Comparison of ENCODE assay signal across 1 cellular context in the genomic region with DNA sequence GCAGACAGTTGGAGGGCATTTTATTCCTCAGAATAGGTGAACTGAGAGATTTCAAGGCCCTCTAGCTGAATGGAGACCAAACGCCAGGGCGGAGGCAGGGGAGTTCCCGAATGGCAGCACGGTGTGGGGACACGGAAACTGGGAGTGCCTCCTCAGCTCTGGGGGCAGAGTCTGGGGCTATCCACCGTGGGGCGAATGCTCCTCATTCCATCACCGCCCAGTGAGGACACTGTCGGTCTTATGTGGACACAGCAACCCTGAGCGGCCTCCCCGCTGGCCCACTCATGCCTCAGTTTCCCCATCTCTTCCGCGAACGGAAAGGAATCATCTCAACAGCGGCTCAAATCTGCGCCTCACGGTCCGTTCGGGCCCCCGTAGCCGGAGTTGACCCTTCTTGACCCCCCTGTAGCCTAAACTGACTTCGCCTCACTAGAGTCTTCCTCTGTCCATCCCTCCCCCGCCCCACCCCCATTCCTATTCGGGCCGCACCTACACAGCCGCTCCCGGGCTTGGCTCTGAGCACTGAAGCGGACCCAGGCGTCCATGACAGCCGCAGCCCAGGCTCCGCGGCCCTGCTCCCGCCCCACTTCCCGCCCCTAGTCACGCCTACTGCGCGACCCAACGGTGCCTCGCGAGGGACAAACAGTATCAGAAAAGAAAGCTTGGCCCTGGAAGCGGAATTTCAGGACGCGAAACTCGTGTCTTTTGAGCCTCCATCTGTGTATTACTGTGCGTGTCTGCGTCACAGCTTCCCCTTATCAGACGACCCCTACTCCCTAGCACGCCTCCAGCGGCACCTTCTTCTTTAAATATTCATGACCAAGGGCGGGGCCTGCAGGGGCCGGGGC.
TF ChIP-seq lines count a peak whose summit lies in the region.

Gene PEX11B (minus strand): TSS at position 574 of the 848 bp plus-strand sequence. CDS start 29 bp downstream, at position 545.

TF ChIP-seq in HepG2, 621 proteins besides CTCF, POLR2A, EP300 and RAD21 (continued from another document and continues in another):
- peak; percentile 78 for TF ChIP-seq KDM2A (CRISPR knock-in tag; IDR thresholded peaks at IDR 0.05; ENCODE audit: borderline replicate concordance, low read depth)
- TF ChIP-seq PCBP1 (IDR thresholded peaks at IDR 0.05; ENCODE audit: borderline replicate concordance, low read depth, low read length) = no peak
- TF ChIP-seq ZNF253 (CRISPR knock-in tag; IDR thresholded peaks at IDR 0.05; ENCODE audit: borderline replicate concordance) = no peak
- TF ChIP-seq MEF2D (CRISPR knock-in tag; IDR thresholded peaks at IDR 0.05) = peak; percentile 30; the same call in 1 of the 2 replicates
- TF ChIP-seq ZNF670 (CRISPR knock-in tag; IDR thresholded peaks at IDR 0.05; ENCODE audit: borderline replicate concordance) = peak; percentile 54; the same call in 1 of the 2 replicates
- TF ChIP-seq SP1 (IDR thresholded peaks at IDR 0.05) = no peak
- peak; percentile 84 for TF ChIP-seq SP1 (CRISPR knock-in tag; IDR thresholded peaks at IDR 0.05)
- TF ChIP-seq ZNF883 (CRISPR knock-in tag; IDR thresholded peaks at IDR 0.05; ENCODE audit: not compliant biosample characterization) = peak; percentile 47
- 0 out of 2 replicates have a peak, but pooled peaks have one; percentile 13 for TF ChIP-seq TEF (CRISPR knock-in tag; IDR thresholded peaks at IDR 0.05)
- TF ChIP-seq ZNF776 (CRISPR knock-in tag; IDR thresholded peaks at IDR 0.05) = peak; percentile 29; the same call in 1 of the 2 replicates
- TF ChIP-seq GATAD2A (CRISPR knock-in tag; IDR thresholded peaks at IDR 0.05) = peak; percentile 37; the same call in 1 of the 2 replicates
- peak; percentile 66; the same call in 1 of the 2 replicates for TF ChIP-seq ATF7-NPFF (CRISPR knock-in tag; IDR thresholded peaks at IDR 0.05; ENCODE audit: low read depth)
- peak; percentile 41; the same call in 1 of the 2 replicates for TF ChIP-seq KDM5B (CRISPR knock-in tag; IDR thresholded peaks at IDR 0.05; ENCODE audit: borderline replicate concordance)
- no peak for TF ChIP-seq XBP1 (CRISPR knock-in tag; IDR thresholded peaks at IDR 0.05)
- 0 out of 2 replicates have a peak, but pooled peaks have one; percentile 70 for TF ChIP-seq ZNF34 (CRISPR knock-in tag; IDR thresholded peaks at IDR 0.05; ENCODE audit: borderline replicate concordance)
- TF ChIP-seq RCOR2 (CRISPR knock-in tag; IDR thresholded peaks at IDR 0.05) = 0 out of 2 replicates have a peak, but pooled peaks have one; percentile 15
- TF ChIP-seq CHD4 (IDR thresholded peaks at IDR 0.05; ENCODE audit: borderline replicate concordance, low read length) = no peak
- TF ChIP-seq ZNF572 (CRISPR knock-in tag; IDR thresholded peaks at IDR 0.05) = no peak
- TF ChIP-seq, protein P1, sequence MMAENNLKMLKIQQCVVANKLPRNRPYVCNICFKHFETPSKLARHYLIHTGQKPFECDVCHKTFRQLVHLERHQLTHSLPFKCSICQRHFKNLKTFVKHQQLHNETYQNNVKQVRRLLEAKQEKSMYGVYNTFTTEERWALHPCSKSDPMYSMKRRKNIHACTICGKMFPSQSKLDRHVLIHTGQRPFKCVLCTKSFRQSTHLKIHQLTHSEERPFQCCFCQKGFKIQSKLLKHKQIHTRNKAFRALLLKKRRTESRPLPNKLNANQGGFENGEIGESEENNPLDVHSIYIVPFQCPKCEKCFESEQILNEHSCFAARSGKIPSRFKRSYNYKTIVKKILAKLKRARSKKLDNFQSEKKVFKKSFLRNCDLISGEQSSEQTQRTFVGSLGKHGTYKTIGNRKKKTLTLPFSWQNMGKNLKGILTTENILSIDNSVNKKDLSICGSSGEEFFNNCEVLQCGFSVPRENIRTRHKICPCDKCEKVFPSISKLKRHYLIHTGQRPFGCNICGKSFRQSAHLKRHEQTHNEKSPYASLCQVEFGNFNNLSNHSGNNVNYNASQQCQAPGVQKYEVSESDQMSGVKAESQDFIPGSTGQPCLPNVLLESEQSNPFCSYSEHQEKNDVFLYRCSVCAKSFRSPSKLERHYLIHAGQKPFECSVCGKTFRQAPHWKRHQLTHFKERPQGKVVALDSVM (CRISPR knock-in tag; IDR thresholded peaks at IDR 0.05) = peak; percentile 44
- TF ChIP-seq, protein P2, sequence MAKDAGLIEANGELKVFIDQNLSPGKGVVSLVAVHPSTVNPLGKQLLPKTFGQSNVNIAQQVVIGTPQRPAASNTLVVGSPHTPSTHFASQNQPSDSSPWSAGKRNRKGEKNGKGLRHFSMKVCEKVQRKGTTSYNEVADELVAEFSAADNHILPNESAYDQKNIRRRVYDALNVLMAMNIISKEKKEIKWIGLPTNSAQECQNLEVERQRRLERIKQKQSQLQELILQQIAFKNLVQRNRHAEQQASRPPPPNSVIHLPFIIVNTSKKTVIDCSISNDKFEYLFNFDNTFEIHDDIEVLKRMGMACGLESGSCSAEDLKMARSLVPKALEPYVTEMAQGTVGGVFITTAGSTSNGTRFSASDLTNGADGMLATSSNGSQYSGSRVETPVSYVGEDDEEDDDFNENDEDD (CRISPR knock-in tag; IDR thresholded peaks at IDR 0.05; ENCODE audit: borderline replicate concordance) = peak; percentile 43; the same call in 1 of the 2 replicates
- peak; percentile 61; the same call in 1 of the 2 replicates for TF ChIP-seq NR2F6 (IDR thresholded peaks at IDR 0.05)
- peak; percentile 9; the same call in 1 of the 2 replicates for TF ChIP-seq NR2F6 (CRISPR knock-in tag; IDR thresholded peaks at IDR 0.05)
- TF ChIP-seq MXI1 (IDR thresholded peaks at IDR 0.05; ENCODE audit: borderline replicate concordance, low read depth, low read length) = peak; percentile 64; the same call in 1 of the 3 replicates
- TF ChIP-seq ZMYM2 (CRISPR knock-in tag; IDR thresholded peaks at IDR 0.05) = no peak
- 0 out of 2 replicates have a peak, but pooled peaks have one; percentile 38 for TF ChIP-seq REL (CRISPR knock-in tag; conservative IDR thresholded peaks at IDR 0.05)
- peak; percentile 12; the same call in 1 of the 2 replicates for TF ChIP-seq ZZZ3 (CRISPR knock-in tag; IDR thresholded peaks at IDR 0.05; ENCODE audit: borderline replicate concordance)
- no peak for TF ChIP-seq TBP (CRISPR knock-in tag; IDR thresholded peaks at IDR 0.05)
- TF ChIP-seq ZSCAN25 (CRISPR knock-in tag; IDR thresholded peaks at IDR 0.05) = peak; percentile 31; the same call in 1 of the 2 replicates
- 0 out of 2 replicates have a peak, but pooled peaks have one; percentile 34 for TF ChIP-seq ZNF232 (CRISPR knock-in tag; IDR thresholded peaks at IDR 0.05; ENCODE audit: borderline replicate concordance)
- TF ChIP-seq HOXA3 (CRISPR knock-in tag; IDR thresholded peaks at IDR 0.05) = peak; percentile 57; the same call in 1 of the 2 replicates
- 0 out of 2 replicates have a peak, but pooled peaks have one; percentile 19 for TF ChIP-seq HOXA5 (CRISPR knock-in tag; IDR thresholded peaks at IDR 0.05)
- no peak for TF ChIP-seq ATF2 (CRISPR knock-in tag; IDR thresholded peaks at IDR 0.05)
- peak; percentile 54 for TF ChIP-seq SP4 (CRISPR knock-in tag; IDR thresholded peaks at IDR 0.05)
- no peak for TF ChIP-seq ETS1 (CRISPR knock-in tag; IDR thresholded peaks at IDR 0.05)
- no peak for TF ChIP-seq ZNF441 (CRISPR knock-in tag; IDR thresholded peaks at IDR 0.05; ENCODE audit: borderline replicate concordance)
- no peak for TF ChIP-seq SRSF1 (optimal IDR thresholded peaks at IDR 0.05; ENCODE audit: low read depth, low read length)
- 0 out of 2 replicates have a peak, but pooled peaks have one; percentile 60 for TF ChIP-seq SAFB2 (CRISPR knock-in tag; IDR thresholded peaks at IDR 0.05; ENCODE audit: borderline replicate concordance, low read depth)
- 0 out of 2 replicates have a peak, but pooled peaks have one; percentile 44 for TF ChIP-seq ATF6 (CRISPR knock-in tag; conservative IDR thresholded peaks at IDR 0.05)
- TF ChIP-seq HNF1A (IDR thresholded peaks at IDR 0.05; ENCODE audit: low read depth) = 0 out of 2 replicates have a peak, but pooled peaks have one; percentile 11
- TF ChIP-seq HNF1A (CRISPR knock-in tag; IDR thresholded peaks at IDR 0.05; ENCODE audit: borderline replicate concordance) = no peak
- no peak for TF ChIP-seq GATA4 (IDR thresholded peaks at IDR 0.05; ENCODE audit: borderline replicate concordance, low read depth)
- TF ChIP-seq HDAC1 (CRISPR knock-in tag; IDR thresholded peaks at IDR 0.05) = peak; percentile 72
- TF ChIP-seq ZFY (CRISPR knock-in tag; IDR thresholded peaks at IDR 0.05) = peak; percentile 57
